Comparison of ENCODE assay signal across 8 cellular contexts in the genomic region with DNA sequence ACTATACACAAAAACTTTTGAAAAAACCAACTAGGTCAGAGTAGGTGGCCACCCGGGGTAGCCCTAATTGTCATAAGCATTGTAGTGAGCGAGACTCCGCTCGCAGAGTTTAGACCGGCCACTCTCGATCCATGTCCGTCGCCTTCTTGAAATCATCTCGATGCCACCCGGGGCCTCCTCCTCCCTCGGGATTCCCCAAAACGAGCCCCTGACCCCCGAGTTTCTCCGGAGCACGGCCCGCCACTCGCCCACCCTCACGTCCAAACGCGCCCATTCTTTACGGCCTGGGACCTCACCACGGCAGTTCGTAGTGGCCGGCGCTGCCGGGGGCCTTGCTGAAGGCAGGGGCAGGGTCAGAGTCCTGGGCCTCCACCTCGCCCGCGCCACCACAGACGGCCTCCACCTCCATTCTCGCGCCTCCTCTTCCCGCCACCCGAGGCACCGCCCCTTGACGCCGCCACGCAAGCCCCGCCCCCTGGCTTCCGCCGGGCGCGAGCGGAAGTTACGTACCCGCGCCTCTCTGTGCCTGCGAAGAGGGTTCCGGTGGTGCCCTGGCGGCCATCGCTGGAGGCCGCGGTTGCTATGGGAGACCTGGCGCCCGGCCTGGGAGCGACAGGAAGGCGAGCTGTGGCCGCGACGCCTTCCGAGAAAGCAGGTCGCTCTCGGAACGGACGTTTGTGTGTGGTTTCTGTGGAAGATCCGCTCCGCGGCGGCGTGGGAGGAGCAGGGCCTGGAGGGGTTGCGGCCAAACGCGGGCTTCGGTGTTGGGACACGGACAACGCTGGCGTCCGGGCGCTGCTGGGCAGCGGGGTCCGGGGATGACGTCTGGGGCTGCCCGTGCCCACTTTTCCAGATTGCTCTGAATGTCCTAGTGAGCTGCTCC. TPM values are rescaled to one million over a fixed set of nuclear protein-coding genes. Genes with fewer than 3 reads are reported as not detected.
DNase-seq lines count a peak whose midpoint lies in the region; ATAC-seq, FAIRE-seq and TF ChIP-seq lines count a peak whose summit lies in the region.

RFC2 (minus strand) TSS at position 425 of the 883 bp plus-strand sequence; CDS start at position 409, 16 bp downstream.

- peaks cover 26% of the 10 kb centered on the region for H3K36me3 Mint-ChIP-seq in T-helper 2 cell treated with Interferon-gamma antibody and Interleukin-4, amounts not matched to agents 5 μg/mL and 100 μg/mL, for 36 hours (ENCODE audit: low read depth)
- H3K36me3 Mint-ChIP-seq in astrocyte (ENCODE audit: low read depth, unreplicated experiment) = peaks cover 8% of the 10 kb centered on the region

- DNase-seq in NCI-H187 treated with DMSO at 0.1 percent for 48 hours (lab: John Stamatoyannopoulos, UW) = peak; percentile 73
- DNase-seq in T-helper 2 cell treated with Interferon-gamma antibody and Interleukin-4, amounts not matched to agents 5 μg/mL and 100 μg/mL, for 36 hours (ENCODE audit: low spot score) = peak; percentile 98
- DNase-seq in astrocyte (ENCODE audit: low read depth) = peak; percentile 90
- peak; percentile 92 for DNase-seq in hepatic stellate cell (ENCODE audit: low spot score)
- peak; percentile 82 for DNase-seq in renal cortical epithelial cell (ENCODE audit: low read depth)
- DNase-seq in cortex of kidney (lab: John Stamatoyannopoulos, UW) = no peak

- peaks cover 20% of the 10 kb centered on the region for H3K79me2 ChIP-seq in astrocyte (ENCODE audit: insufficient read depth, low read length)

- peak within 1 kb of the TSS; percentile 96 for H3K9ac ChIP-seq in astrocyte (ENCODE audit: low read length)

- no peaks in the 10 kb centered on the region for H3K27me3 ChIP-seq in astrocyte (ENCODE audit: insufficient read depth, low read length)

- H3K9me3 ChIP-seq in astrocyte (ENCODE audit: insufficient read depth, low read depth, low read length) = no peaks in the 10 kb centered on the region

- peak within 1 kb of the TSS; percentile 93 for H3K27ac Mint-ChIP-seq in T-helper 2 cell treated with Interferon-gamma antibody and Interleukin-4, amounts not matched to agents 5 μg/mL and 100 μg/mL, for 36 hours
- H3K27ac Mint-ChIP-seq in astrocyte (ENCODE audit: unreplicated experiment) = peak within 1 kb of the TSS; percentile 94

- peaks cover 22% of the 10 kb centered on the region for H3K4me1 ChIP-seq in astrocyte (ENCODE audit: insufficient read depth, low read length)

- no peak for FAIRE-seq in astrocyte (lab: Jason Lieb, UNC)

- H3K4me2 ChIP-seq in astrocyte (ENCODE audit: low read length) = peak within 1 kb of the TSS; percentile 82

- peak within 1 kb of the TSS; percentile 96 for H3K4me3 Mint-ChIP-seq in T-helper 2 cell treated with Interferon-gamma antibody and Interleukin-4, amounts not matched to agents 5 μg/mL and 100 μg/mL, for 36 hours
- peak within 1 kb of the TSS; percentile 98 for H3K4me3 Mint-ChIP-seq in astrocyte (ENCODE audit: unreplicated experiment)

- H3K27me3 Mint-ChIP-seq in T-helper 2 cell treated with Interferon-gamma antibody and Interleukin-4, amounts not matched to agents 5 μg/mL and 100 μg/mL, for 36 hours (ENCODE audit: low read depth) = no peaks in the 10 kb centered on the region
- H3K27me3 Mint-ChIP-seq in astrocyte (ENCODE audit: low read depth, unreplicated experiment) = no peaks in the 10 kb centered on the region

- TF ChIP-seq CTCF in astrocyte (IDR thresholded peaks at IDR 0.05; ENCODE audit: insufficient read depth, low read depth, low read length) = no peak

- no peaks in the 10 kb centered on the region for H4K20me1 ChIP-seq in astrocyte (ENCODE audit: insufficient read depth, low read length)

- peaks cover 9% of the 10 kb centered on the region for H3K36me3 ChIP-seq in astrocyte (ENCODE audit: insufficient read depth, low read length)

- no peaks in the 10 kb centered on the region for H3K9me3 Mint-ChIP-seq in T-helper 2 cell treated with Interferon-gamma antibody and Interleukin-4, amounts not matched to agents 5 μg/mL and 100 μg/mL, for 36 hours
- no peaks in the 10 kb centered on the region for H3K9me3 Mint-ChIP-seq in astrocyte (ENCODE audit: unreplicated experiment)

- H3K4me3 ChIP-seq in astrocyte (ENCODE audit: insufficient read depth, low read depth, low read length) = peak within 1 kb of the TSS; percentile 89

- peaks cover 30% of the 10 kb centered on the region for H3K4me1 Mint-ChIP-seq in T-helper 2 cell treated with Interferon-gamma antibody and Interleukin-4, amounts not matched to agents 5 μg/mL and 100 μg/mL, for 36 hours (ENCODE audit: low read depth)
- peaks cover 10% of the 10 kb centered on the region for H3K4me1 Mint-ChIP-seq in astrocyte (ENCODE audit: low read depth, unreplicated experiment)

- ATAC-seq in GM18498 (IDR thresholded peaks at IDR 0.05; ENCODE audit: unreplicated experiment) (peak; percentile 92), HG02938 (IDR thresholded peaks at IDR 0.05; ENCODE audit: unreplicated experiment) (peak; percentile 87)

- H3K27ac ChIP-seq in astrocyte (ENCODE audit: low read depth, low read length) = peak within 1 kb of the TSS; percentile 94

- H2AFZ ChIP-seq in astrocyte (ENCODE audit: low read depth, low read length) = peak within 1 kb of the TSS; percentile 92

RNA-seq across cellular contexts. Expression of gene RFC2, which starts in this region (rescaled TPM):
- 10.3 and 12.3 TPM in 2 replicates for total RNA-seq in astrocyte
- total RNA-seq in renal cortical epithelial cell = 8.8 and 24.7 TPM in 2 replicates
